24 cellular contexts compared by ENCODE assay signal in genomic region chr2:160916300-160916699, GRCh38.
"Had no signal": no experiment of that assay in that cellular context is flagged by ENCODE, and none has a peak within 500 bp of the region (broad histone marks: within the 10 kb centered on the region; RNA-seq: fewer than 3 reads in every experiment).

No MANE protein-coding gene starts in this region.

- H3K9me3 ChIP-seq: ascending aorta, gastrocnemius medialis, left ventricle myocardium inferior, psoas muscle, suprapubic skin, tibial nerve had no signal

- H3K4me3 Mint-ChIP-seq: activated B cell treated with CpG ODN at 0.5 μM for 24 hours; activated naive CD8-positive, alpha-beta T cell; effector memory CD8-positive, alpha-beta T cell; natural killer cell; neural progenitor cell; T-helper 2 cell treated with Interferon-gamma antibody and Interleukin-4, amounts not matched to agents 5 μg/mL and 100 μg/mL, for 36 hours had no signal

- H3K36me3 ChIP-seq: ascending aorta, brain microvascular endothelial cell, gastrocnemius medialis, left ventricle myocardium inferior, neural progenitor cell, suprapubic skin, tibial nerve had no signal

- H3K4me3 ChIP-seq: ascending aorta, coronary artery, gastrocnemius medialis, left ventricle myocardium inferior, lung, neural progenitor cell, psoas muscle, suprapubic skin, tibial nerve had no signal

- H3K9me3 Mint-ChIP-seq: activated B cell treated with CpG ODN at 0.5 μM for 24 hours; effector memory CD8-positive, alpha-beta T cell; natural killer cell; T-helper 2 cell treated with Interferon-gamma antibody and Interleukin-4, amounts not matched to agents 5 μg/mL and 100 μg/mL, for 36 hours had no signal

- H3K27me3 ChIP-seq: ascending aorta, brain microvascular endothelial cell, gastrocnemius medialis, neural progenitor cell, suprapubic skin, tibial nerve had no signal

- DNase-seq: activated B cell treated with CpG ODN at 0.5 μM for 24 hours; activated CD4-positive, alpha-beta T cell treated with anti-CD3 and anti-CD28 coated beads, Interleukin-2, amount 50 U/mL, for 4 hours; activated effector memory CD4-positive, alpha-beta T cell treated with Interleukin-2 at 50 U/mL for 16 hours; activated naive CD4-positive, alpha-beta T cell treated with Interleukin-2 at 50 U/mL for 16 hours; brain microvascular endothelial cell; effector memory CD8-positive, alpha-beta T cell; gastrocnemius medialis; glutamatergic neuron; left ventricle myocardium inferior; mesendoderm; natural killer cell; occipital lobe; psoas muscle; stimulated activated CD4-positive, alpha-beta T cell treated with anti-CD3 and anti-CD28 coated beads, Interleukin-15, amount 100 ng/mL, for 24 hours; stimulated activated CD4-positive, alpha-beta T cell treated with anti-CD3 and anti-CD28 coated beads, Interleukin-2, amount 100 ng/mL, for 24 hours; stimulated activated naive CD4-positive, alpha-beta T cell had no signal

- H3K27me3 Mint-ChIP-seq: activated naive CD8-positive, alpha-beta T cell had no signal

- H3K36me3 Mint-ChIP-seq: activated naive CD8-positive, alpha-beta T cell; natural killer cell; neural progenitor cell had no signal

- H3K27ac Mint-ChIP-seq: activated B cell treated with CpG ODN at 0.5 μM for 24 hours; activated naive CD8-positive, alpha-beta T cell; effector memory CD8-positive, alpha-beta T cell; natural killer cell; neural progenitor cell; T-helper 2 cell treated with Interferon-gamma antibody and Interleukin-4, amounts not matched to agents 5 μg/mL and 100 μg/mL, for 36 hours had no signal

- ATAC-seq: effector memory CD8-positive, alpha-beta T cell; gastrocnemius medialis; natural killer cell; psoas muscle had no signal

- H3K4me1 Mint-ChIP-seq: activated B cell treated with CpG ODN at 0.5 μM for 24 hours, natural killer cell had no signal
